In the genomic region with DNA sequence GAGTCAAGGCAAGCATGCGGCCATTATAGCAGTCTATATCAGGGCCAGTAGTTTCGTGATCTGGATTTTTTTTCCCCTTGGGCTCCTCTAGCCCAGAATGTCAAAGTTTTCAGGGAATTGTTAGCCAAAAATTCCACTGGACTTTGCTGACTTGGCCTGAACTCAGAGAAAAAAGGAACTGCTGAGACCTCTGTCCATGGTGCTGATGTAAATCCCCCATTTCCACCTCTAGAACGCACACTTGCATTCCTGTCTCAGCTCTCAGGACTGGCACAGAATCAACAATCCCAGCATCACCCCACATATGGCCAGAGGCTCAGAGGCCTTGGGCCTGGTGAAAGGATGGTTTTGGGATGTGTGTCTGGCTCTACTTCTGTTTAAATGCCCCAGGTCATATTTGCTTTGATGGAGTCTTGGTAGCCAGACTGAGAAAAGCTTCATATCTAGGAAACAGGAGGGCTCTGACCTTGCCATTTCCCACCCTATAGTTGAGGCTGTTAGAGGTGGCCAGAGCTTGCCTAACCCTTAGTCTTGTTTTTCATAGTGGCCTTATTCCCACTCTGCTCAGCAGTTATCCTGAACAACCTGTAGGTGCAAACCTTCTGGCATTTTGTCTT, we compare ENCODE assay signal across 1 cellular context.
TF ChIP-seq lines count a peak whose summit lies in the region.

No MANE protein-coding gene starts in this region.

TF ChIP-seq in IMR-90, 13 proteins besides CTCF, POLR2A, EP300 and RAD21:
- TF ChIP-seq MAFK (IDR thresholded peaks at IDR 0.05; ENCODE audit: low read depth, low read length) (0 out of 2 replicates have a peak, but pooled peaks have one; percentile 28), FOS (IDR thresholded peaks at IDR 0.05; ENCODE audit: low read depth, low read length) (no peak), BHLHE40 (IDR thresholded peaks at IDR 0.05; ENCODE audit: low read depth, low read length) (no peak), CEBPB (IDR thresholded peaks at IDR 0.05; ENCODE audit: low read depth, low read length) (no peak), MAZ (IDR thresholded peaks at IDR 0.05; ENCODE audit: borderline replicate concordance, low read depth, low read length) (no peak), RCOR1 (IDR thresholded peaks at IDR 0.05; ENCODE audit: insufficient replicate concordance, low read length) (no peak), CHD1 (IDR thresholded peaks at IDR 0.05; ENCODE audit: low read depth, low read length) (no peak), MXI1 (IDR thresholded peaks at IDR 0.05; ENCODE audit: borderline replicate concordance, low read depth, low read length) (no peak)
- TF ChIP-seq, protein P1, sequence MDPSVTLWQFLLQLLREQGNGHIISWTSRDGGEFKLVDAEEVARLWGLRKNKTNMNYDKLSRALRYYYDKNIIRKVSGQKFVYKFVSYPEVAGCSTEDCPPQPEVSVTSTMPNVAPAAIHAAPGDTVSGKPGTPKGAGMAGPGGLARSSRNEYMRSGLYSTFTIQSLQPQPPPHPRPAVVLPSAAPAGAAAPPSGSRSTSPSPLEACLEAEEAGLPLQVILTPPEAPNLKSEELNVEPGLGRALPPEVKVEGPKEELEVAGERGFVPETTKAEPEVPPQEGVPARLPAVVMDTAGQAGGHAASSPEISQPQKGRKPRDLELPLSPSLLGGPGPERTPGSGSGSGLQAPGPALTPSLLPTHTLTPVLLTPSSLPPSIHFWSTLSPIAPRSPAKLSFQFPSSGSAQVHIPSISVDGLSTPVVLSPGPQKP (IDR thresholded peaks at IDR 0.05; ENCODE audit: borderline replicate concordance, low read depth, low read length), result no peak
TF ChIP-seq in IMR-90: peak in this region for 1.
